ENCODE assay signal across 18 cellular contexts in the genomic region with DNA sequence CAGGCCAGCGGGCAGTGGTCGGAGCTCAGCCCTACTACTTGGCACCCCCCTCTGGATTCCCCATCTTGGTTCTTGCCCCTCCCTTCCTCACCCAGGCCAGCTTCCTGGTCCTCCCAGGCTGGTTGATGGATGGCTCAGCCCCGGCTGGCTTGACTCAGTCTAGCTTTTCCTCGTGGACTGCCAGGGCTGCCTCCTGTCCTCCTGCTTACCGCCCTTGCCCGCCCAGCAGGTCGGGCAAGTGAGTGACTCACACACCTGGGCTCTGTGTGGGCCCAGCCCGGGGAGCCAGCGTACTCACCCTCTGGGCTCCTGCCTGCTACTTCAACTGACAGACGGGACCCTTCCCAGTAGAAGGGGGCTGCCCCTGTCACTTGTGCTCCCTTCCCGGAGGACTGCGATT. TPM values are rescaled to one million over a fixed set of nuclear protein-coding genes. Genes with fewer than 3 reads are reported as not detected.
DNase-seq lines count a peak whose midpoint lies in the region; ATAC-seq and TF ChIP-seq lines count a peak whose summit lies in the region.
"Had no signal": no experiment of that assay in that cellular context is flagged by ENCODE, and none has a peak within 500 bp of the region (broad histone marks: within the 10 kb centered on the region; RNA-seq: fewer than 3 reads in every experiment).

No MANE protein-coding gene starts in this region.

- intact Hi-C loops in HCT116 (cut with micrococcal nuclease), result loop anchor here (1.0 kb wide), 1 partner anchor 49 kb away; no protein-coding TSS in a partner anchor

- H3K4me2 ChIP-seq in HCT116 (ENCODE audit: low read length), result peak overlapping the region; percentile 74

- TF ChIP-seq POLR2A in HCT116 (IDR thresholded peaks at IDR 0.05; ENCODE audit: borderline replicate concordance, extremely low read depth, insufficient read depth, insufficient read length), result no peak

- CTCF ChIA-PET in HCT116 (lab: Charles Lee), result interaction anchor here (0.6 to 1.3 kb wide), 5 partner anchors 17 to 87 kb away, joined by 3 to 5 read pairs (median 3); no protein-coding TSS in a partner anchor

- POLR2A ChIA-PET in HCT116 (lab: Charles Lee), result interaction anchor here (0.7 to 1.5 kb wide), 2 partner anchors 10 to 77 kb away, joined by 3 to 6 read pairs; no protein-coding TSS in a partner anchor

- H3K27me3 ChIP-seq in HCT116 (ENCODE audit: insufficient read depth, low read length) (no peaks in the 10 kb centered on the region), kidney epithelial cell (ENCODE audit: control insufficient read depth, insufficient read depth, low read length) (peaks cover 5% of the 10 kb centered on the region)

- H3K36me3 Mint-ChIP-seq in natural killer cell treated with Interleukin-12 subunit alpha and Interleukin-12 subunit beta and Interleukin-15 and Interleukin-18, amount 100 ng/mL, for 72 hours, result no peaks in the 10 kb centered on the region
- H3K36me3 Mint-ChIP-seq: activated naive CD8-positive, alpha-beta T cell had no signal

- no peak overlapping the region for H3K4me3 Mint-ChIP-seq in natural killer cell treated with Interleukin-12 subunit alpha and Interleukin-12 subunit beta and Interleukin-15 and Interleukin-18, amount 100 ng/mL, for 72 hours
- H3K4me3 Mint-ChIP-seq: activated naive CD8-positive, alpha-beta T cell had no signal

- TF ChIP-seq RAD21 in HCT116 (IDR thresholded peaks at IDR 0.05; ENCODE audit: low read depth), result peak; percentile 24; the same call in 1 of the 2 replicates

- no peak for TF ChIP-seq CTCF in HCT116 (IDR thresholded peaks at IDR 0.05 in 2 of 3, conservative IDR thresholded peaks at IDR 0.05 in 1 of 3; ENCODE audit: borderline replicate concordance in 1 of 3, insufficient read depth in 1 of 3, low read depth in 2 of 3, low read length in 2 of 3)
- TF ChIP-seq CTCF in kidney epithelial cell (IDR thresholded peaks at IDR 0.05; ENCODE audit: insufficient read depth, low read length, poor library complexity, severe bottlenecking), result no peak

- H3K9ac ChIP-seq in HCT116 (ENCODE audit: low read length), result peak overlapping the region; percentile 44

- no peaks in the 10 kb centered on the region for H3K36me3 ChIP-seq in HCT116 (ENCODE audit: control insufficient read depth in 1 of 2, insufficient read depth in 2 of 2, low read length in 2 of 2)
- no peaks in the 10 kb centered on the region for H3K36me3 ChIP-seq in kidney epithelial cell (ENCODE audit: control insufficient read depth, insufficient read depth, low read length)
- H3K36me3 ChIP-seq: spleen, thoracic aorta had no signal

- peaks cover 11 to 18% of the 10 kb centered on the region in 2 donors for H3K27me3 Mint-ChIP-seq in natural killer cell treated with Interleukin-12 subunit alpha and Interleukin-12 subunit beta and Interleukin-15 and Interleukin-18, amount 100 ng/mL, for 72 hours

- RAD21 ChIA-PET in HCT116 (lab: Charles Lee; ENCODE audit: low non-redundant PET in 1 of 2, low total read pairs in 2 of 2, uncharacterized antibody in 2 of 2, unreplicated experiment in 2 of 2), result no interaction called here

- H3K4me1 ChIP-seq in HCT116 (ENCODE audit: control insufficient read depth in 1 of 2, insufficient read depth in 2 of 2, low read length in 2 of 2), result peaks cover 40 to 76% of the 10 kb centered on the region in 2 experiments

- no peaks in the 10 kb centered on the region for H3K9me2 ChIP-seq in HCT116 (ENCODE audit: insufficient read depth)

- H3K9me3 Mint-ChIP-seq in natural killer cell treated with Interleukin-12 subunit alpha and Interleukin-12 subunit beta and Interleukin-15 and Interleukin-18, amount 100 ng/mL, for 72 hours, result no peaks in the 10 kb centered on the region

- no peaks in the 10 kb centered on the region for H4K20me1 ChIP-seq in HCT116 (ENCODE audit: insufficient read depth)

- H2AFZ ChIP-seq in HCT116 (ENCODE audit: low read depth, low read length, poor library complexity, severe bottlenecking), result peak overlapping the region; percentile 50

- no peaks in the 10 kb centered on the region for H3K9me3 ChIP-seq in HCT116 (ENCODE audit: control insufficient read depth in 1 of 2, insufficient read depth in 1 of 2, low read depth in 1 of 2, low read length in 2 of 2)
- H3K9me3 ChIP-seq: spleen, thoracic aorta had no signal

- H3K27ac ChIP-seq in HCT116 (ENCODE audit: low read depth, low read length), result peak overlapping the region; percentile 60
- H3K27ac ChIP-seq in skin epidermis, result peak overlapping the region in 19 of 21 experiments; percentile 8 to 89 (median 72)
- H3K27ac ChIP-seq: spleen, thoracic aorta had no signal

- BruUV-seq in HCT116 (replicated peaks; lab: Mats Ljungman, UMichigan), result no TSS peak

- ATAC-seq in HCT116 (peak; percentile 88), SK-N-SH treated with all-trans-retinoic acid at 6 μM for 48 hours (peak; percentile 37; the same call in 2 of the 3 replicates), GM19324 (IDR thresholded peaks at IDR 0.05; ENCODE audit: low FRiP score, unreplicated experiment) (no peak)
- ATAC-seq in natural killer cell treated with Interleukin-12 subunit alpha and Interleukin-12 subunit beta and Interleukin-15 and Interleukin-18, amount 100 ng/mL, for 72 hours, result no peak

- H3K79me2 ChIP-seq in HCT116 (ENCODE audit: insufficient read depth, low read length), result no peaks in the 10 kb centered on the region

- DNase-seq in HCT116 (ENCODE audit: low read depth, low spot score) (peak; percentile 80), kidney epithelial cell (ENCODE audit: low read depth) (peak; percentile 29), amygdala (lab: John Stamatoyannopoulos, UW) (no peak), NCI-H2196 (lab: John Stamatoyannopoulos, UW; ENCODE audit: unreplicated experiment) (no peak)
- no peak for DNase-seq in natural killer cell treated with Interleukin-12 subunit alpha and Interleukin-12 subunit beta and Interleukin-15 and Interleukin-18, amount 100 ng/mL, for 72 hours (ENCODE audit: low spot score)
- DNase-seq: AML-193; central memory CD4-positive, alpha-beta T cell; NCI-H1105 treated with DMSO at 0.1 percent for 48 hours; NCI-H2227 treated with DMSO at 0.1 percent for 48 hours; nucleus accumbens; OCI-M1; spleen had no signal

- H3K4me1 Mint-ChIP-seq in natural killer cell treated with Interleukin-12 subunit alpha and Interleukin-12 subunit beta and Interleukin-15 and Interleukin-18, amount 100 ng/mL, for 72 hours (ENCODE audit: low read depth in 2 of 2), result no peaks in the 10 kb centered on the region

- no peak overlapping the region for H3K27ac Mint-ChIP-seq in natural killer cell treated with Interleukin-12 subunit alpha and Interleukin-12 subunit beta and Interleukin-15 and Interleukin-18, amount 100 ng/mL, for 72 hours
- H3K27ac Mint-ChIP-seq: activated naive CD8-positive, alpha-beta T cell had no signal

- H3K4me3 ChIP-seq in HCT116 (replicated peaks in 1 of 2; ENCODE audit: low read depth in 1 of 2, low read length in 2 of 2), result peak overlapping the region; percentile 29 to 45
- H3K4me3 ChIP-seq in kidney epithelial cell (ENCODE audit: low read depth, low read length), result no peak overlapping the region
- peak overlapping the region; percentile 15 to 36 (median 25) for H3K4me3 ChIP-seq in skin epidermis
- H3K4me3 ChIP-seq: spleen, thoracic aorta had no signal

TF ChIP-seq in HCT116, 20 proteins besides CTCF, POLR2A, EP300 and RAD21 (continues in another document):
- TF ChIP-seq JUND (IDR thresholded peaks at IDR 0.05) (peak; percentile 97), TCF7L2 (IDR thresholded peaks at IDR 0.05; ENCODE audit: borderline replicate concordance, extremely low read depth, insufficient read depth, insufficient read length) (no peak), POLR2AphosphoS5 (IDR thresholded peaks at IDR 0.05; ENCODE audit: low read depth, low read length) (peak; percentile 72), ZFX (IDR thresholded peaks at IDR 0.05) (no peak), SIN3A (IDR thresholded peaks at IDR 0.05; ENCODE audit: low read depth) (no peak), CBX3 (IDR thresholded peaks at IDR 0.05; ENCODE audit: low read depth) (peak; percentile 95), FOSL1 (IDR thresholded peaks at IDR 0.05; ENCODE audit: low read depth) (peak; percentile 91), ZNF274 (IDR thresholded peaks at IDR 0.05; ENCODE audit: low read depth, low read length) (no peak), SP1 (IDR thresholded peaks at IDR 0.05; ENCODE audit: low read depth) (peak; percentile 96), YY1 (IDR thresholded peaks at IDR 0.05; ENCODE audit: extremely low read depth, insufficient replicate concordance, low read depth, low read length) (peak; percentile 48)
- TF ChIP-seq, protein P1, sequence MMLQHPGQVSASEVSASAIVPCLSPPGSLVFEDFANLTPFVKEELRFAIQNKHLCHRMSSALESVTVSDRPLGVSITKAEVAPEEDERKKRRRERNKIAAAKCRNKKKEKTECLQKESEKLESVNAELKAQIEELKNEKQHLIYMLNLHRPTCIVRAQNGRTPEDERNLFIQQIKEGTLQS (IDR thresholded peaks at IDR 0.05), result no peak

TF ChIP-seq in SK-N-SH treated with all-trans-retinoic acid at 6 μM for 48 hours, 23 proteins besides CTCF, POLR2A, EP300 and RAD21:
- TF ChIP-seq ZNF70 (CRISPR knock-in tag; IDR thresholded peaks at IDR 0.05) (no peak), ZFP30 (CRISPR knock-in tag; IDR thresholded peaks at IDR 0.05) (no peak)

RNA-seq across cellular contexts. Expression of a gene that starts 19.5 kb away (rescaled TPM):
- total RNA-seq in HCT116 (2021; ENCODE audit: unreplicated experiment) (14.7 TPM), kidney epithelial cell (23.5 and 29.5 TPM in 2 replicates)
- 16.1 and 20.4 TPM in 2 replicates for polyA plus RNA-seq in HCT116 (2012)
- total RNA-seq in natural killer cell treated with Interleukin-12 subunit alpha and Interleukin-12 subunit beta and Interleukin-15 and Interleukin-18, amount 100 ng/mL, for 72 hours, result not detected
- total RNA-seq: T-helper 2 cell treated with Interferon-gamma antibody and Interleukin-4, amounts not matched to agents 100 ng/mL and 5 ng/mL, for 36 hours had no signal

Comparison
In these comparisons a context has a peak if more than half of its experiments do, and no peak if none do; other contexts are left out.
1. ATAC-seq: peak in HCT116 (single experiment) and SK-N-SH treated with all-trans-retinoic acid at 6 μM for 48 hours (single experiment); none in GM19324 (single experiment) and natural killer cell treated with Interleukin-12 subunit alpha and Interleukin-12 subunit beta and Interleukin-15 and Interleukin-18, amount 100 ng/mL, for 72 hours (0 of 2).
2. DNase-seq: peak in HCT116 (single experiment) and kidney epithelial cell (single experiment); none in amygdala (0 of 56), NCI-H2196 (single experiment) and natural killer cell treated with Interleukin-12 subunit alpha and Interleukin-12 subunit beta and Interleukin-15 and Interleukin-18, amount 100 ng/mL, for 72 hours (single experiment).
3. RNA of a gene that starts 19.5 kb away (total RNA-seq): 23.5 to 29.5 TPM in kidney epithelial cell and 14.7 TPM in HCT116 (single experiment); not detected in natural killer cell treated with Interleukin-12 subunit alpha and Interleukin-12 subunit beta and Interleukin-15 and Interleukin-18, amount 100 ng/mL, for 72 hours; every median in the first group is over 10 times any median in the second.